ENCODE assay signal across 8 cellular contexts in the genomic region with DNA sequence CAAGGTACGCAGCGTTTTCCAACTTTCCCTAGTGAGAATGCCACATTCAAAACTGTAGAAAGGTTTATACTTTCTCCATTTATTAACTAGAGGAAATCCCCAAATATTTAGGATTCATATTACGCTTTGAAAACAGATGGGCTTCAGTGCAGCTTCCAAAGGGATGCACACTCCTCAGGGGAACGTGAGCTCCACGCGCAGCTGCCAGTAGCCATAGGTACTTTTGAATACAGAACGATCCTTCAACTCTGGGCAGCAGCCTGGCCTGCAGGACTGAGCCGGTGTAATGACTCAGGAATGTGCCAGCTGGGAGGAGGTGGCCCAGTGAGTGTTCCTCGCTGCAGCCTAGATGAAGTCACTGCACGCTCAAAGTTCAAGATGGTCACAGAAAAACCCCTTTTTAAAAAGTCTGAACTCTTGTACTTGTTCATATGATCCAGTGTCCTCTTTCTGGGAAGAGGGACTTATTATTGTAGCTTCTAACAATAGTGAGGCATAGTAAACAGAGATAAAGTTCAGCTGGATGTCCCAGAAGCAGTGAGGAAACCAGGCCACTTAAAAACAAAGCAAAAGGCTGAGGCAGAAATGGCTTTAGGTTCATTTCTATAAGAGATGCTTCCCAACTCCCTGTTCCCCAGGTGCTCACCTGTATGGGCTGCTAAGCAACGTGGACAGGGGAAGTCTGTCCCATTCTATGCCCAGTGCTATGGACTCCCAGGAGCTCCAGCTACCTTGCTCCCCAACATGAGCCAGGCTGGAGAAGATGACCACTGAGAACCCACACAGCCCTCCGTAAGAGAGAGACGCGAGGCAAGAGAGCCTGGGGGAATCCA.
A peak's percentile ranks its signal among the peaks of the same experiment; 100 is the strongest.
DNase-seq lines count a peak whose midpoint lies in the region; ATAC-seq and TF ChIP-seq lines count a peak whose summit lies in the region.

No MANE protein-coding gene starts in this region.

- intact Hi-C loops in vagina (cut with DNase I), result no loop called here

- no peak for TF ChIP-seq POLR2A in vagina (IDR thresholded peaks at IDR 0.05)

- H3K4me1 ChIP-seq in lung (ENCODE audit: control insufficient read depth in 2 of 2, insufficient read depth in 2 of 2, low read length in 2 of 2) (peaks cover 0 to 14% of the 10 kb centered on the region in 2 donors), vagina (peaks cover 19% of the 10 kb centered on the region)

- H3K36me3 ChIP-seq in lung (ENCODE audit: control insufficient read depth in 2 of 2, insufficient read depth in 2 of 2, low read length in 2 of 2), result no peaks in the 10 kb centered on the region
- H3K36me3 ChIP-seq in vagina, result no peaks in the 10 kb centered on the region

- H3K9me3 ChIP-seq in lung (ENCODE audit: control insufficient read depth in 2 of 2, insufficient read depth in 1 of 2, low read length in 1 of 2) (peaks cover 0 to 1% of the 10 kb centered on the region in 2 donors), vagina (no peaks in the 10 kb centered on the region)

- TF ChIP-seq CTCF in lung (IDR thresholded peaks at IDR 0.05; ENCODE audit: control extremely low read depth, extremely low read depth) (no peak), vagina (IDR thresholded peaks at IDR 0.05) (no peak)

- H3K4me3 ChIP-seq in lung (no peak overlapping the region), vagina (no peak overlapping the region)

- H3K27me3 ChIP-seq in lung (ENCODE audit: control insufficient read depth, insufficient read depth) (no peaks in the 10 kb centered on the region), vagina (no peaks in the 10 kb centered on the region)

- peak; percentile 80 for ATAC-seq in lung (ENCODE audit: insufficient read depth, low FRiP score)
- ATAC-seq in GM21717 (IDR thresholded peaks at IDR 0.05; ENCODE audit: unreplicated experiment), result no peak
- ATAC-seq in GM19455 (IDR thresholded peaks at IDR 0.05; ENCODE audit: unreplicated experiment), result no peak

- DNase-seq in NCI-H2171 treated with DMSO at 0.1 percent for 48 hours (lab: John Stamatoyannopoulos, UW) (peak; percentile 59), NCI-H2171 (lab: John Stamatoyannopoulos, UW) (no peak), dermis blood vessel endothelial cell (peak; percentile 92), lung (ENCODE audit: low spot score) (peak; percentile 66), vagina (ENCODE audit: extremely low spot score in 2 of 2) (no peak), foreskin melanocyte (no peak)

- H3K27ac ChIP-seq in lung (ENCODE audit: low read depth in 1 of 2, low read length in 1 of 2) (peak overlapping the region in 1 of 2 donors; percentile 73), vagina (peak overlapping the region; percentile 37)

- 62 to 73% methylated on average over 14 of the region's 14 CpGs for WGBS in lung, 2 donors

Comparison
In these comparisons a context has a peak if more than half of its experiments do, and no peak if none do; other contexts are left out.
1. DNase-seq: peak in NCI-H2171 treated with DMSO at 0.1 percent for 48 hours (single experiment), dermis blood vessel endothelial cell (single experiment) and lung (single experiment); none in NCI-H2171 (single experiment), vagina (0 of 2) and foreskin melanocyte (single experiment).